ENCODE assay signal across 8 cellular contexts in the genomic region with DNA sequence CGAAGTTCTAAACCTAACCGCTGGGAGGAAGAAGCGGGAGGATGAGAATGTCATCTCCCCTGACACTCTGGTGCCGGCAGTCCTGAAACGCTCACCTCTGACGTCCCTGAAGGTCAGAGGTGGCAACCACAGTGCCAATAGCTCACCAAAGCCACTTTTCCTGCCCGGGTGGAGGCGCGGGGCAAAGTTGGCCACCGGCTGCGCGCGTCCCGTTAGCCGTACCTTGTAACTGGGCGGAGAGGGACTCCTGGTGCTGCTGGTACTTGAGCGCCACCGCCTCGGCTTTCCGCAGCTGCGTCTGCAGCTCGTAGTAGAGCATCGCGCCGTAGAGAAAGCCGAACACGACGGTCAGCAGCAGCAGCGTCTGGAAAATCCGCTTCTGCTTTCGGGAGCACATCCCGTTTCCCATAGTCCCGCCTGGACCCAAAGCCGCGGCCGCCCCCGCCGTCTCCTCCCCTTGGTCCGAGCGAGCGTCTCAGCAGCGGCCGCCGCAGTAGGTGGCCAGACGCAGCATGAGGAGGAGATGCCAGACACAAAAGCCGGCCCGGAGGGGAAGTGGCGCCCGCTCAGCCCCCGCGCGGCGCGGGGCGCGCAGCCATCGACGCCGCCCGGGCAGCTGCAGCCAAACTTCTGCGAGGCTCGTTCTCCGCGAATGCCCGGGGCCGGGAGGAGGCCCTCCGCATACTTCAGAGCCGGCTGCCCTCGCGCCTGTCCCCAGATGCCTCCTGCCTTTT. TPM values are rescaled to one million over a fixed set of nuclear protein-coding genes. Genes with fewer than 3 reads are reported as not detected.
A peak's percentile ranks its signal among the peaks of the same experiment; 100 is the strongest.
DNase-seq lines count a peak whose midpoint lies in the region; ATAC-seq and TF ChIP-seq lines count a peak whose summit lies in the region.

No MANE protein-coding gene starts in this region.

- H3K9me3 ChIP-seq in OCI-LY7 (ENCODE audit: low read length) = no peaks in the 10 kb centered on the region

- peaks cover 26% of the 10 kb centered on the region for H3K27me3 Mint-ChIP-seq in activated naive CD8-positive, alpha-beta T cell treated with anti-CD3 and anti-CD28 coated beads, Interleukin-2, amount 10 ng/mL, durations not matched to agents 7 days and 5 days
- H3K27me3 Mint-ChIP-seq in osteocyte (ENCODE audit: unreplicated experiment) = no peaks in the 10 kb centered on the region

- peak; percentile 33 for ATAC-seq in GM19468 (IDR thresholded peaks at IDR 0.05; ENCODE audit: extremely low read depth, unreplicated experiment)
- peak; percentile 4 for ATAC-seq in HG03558 (IDR thresholded peaks at IDR 0.05; ENCODE audit: extremely low read depth, unreplicated experiment)
- peak; percentile 58 for ATAC-seq in activated naive CD8-positive, alpha-beta T cell treated with anti-CD3 and anti-CD28 coated beads, Interleukin-2, amount 10 ng/mL, durations not matched to agents 7 days and 5 days (ENCODE audit: low read depth)
- peak; percentile 50 for ATAC-seq in Right ventricle myocardium superior (ENCODE audit: poor library complexity)

- peak overlapping the region; percentile 80 for H3K4me3 ChIP-seq in OCI-LY7 (ENCODE audit: low read depth, low read length, poor library complexity, severe bottlenecking)

- peaks cover 46% of the 10 kb centered on the region for H3K79me2 ChIP-seq in OCI-LY7 (ENCODE audit: insufficient read depth, low read depth, low read length)

- POLR2A ChIA-PET in OCI-LY7 (lab: Charles Lee) = interaction anchor here (0.8 to 2.8 kb wide), 10 partner anchors 15 to 252 kb away, joined by 3 to 16 read pairs (median 6); no protein-coding TSS in a partner anchor
- POLR2A ChIA-PET in activated naive CD8-positive, alpha-beta T cell treated with anti-CD3 and anti-CD28 coated beads, Interleukin-2, amount 10 ng/mL, durations not matched to agents 7 days and 5 days (lab: Charles Lee) = no interaction called here

- H3K9me2 ChIP-seq in OCI-LY7 (ENCODE audit: insufficient read depth, low read length) = no peaks in the 10 kb centered on the region

- H3K4me1 Mint-ChIP-seq in activated naive CD8-positive, alpha-beta T cell treated with anti-CD3 and anti-CD28 coated beads, Interleukin-2, amount 10 ng/mL, durations not matched to agents 7 days and 5 days = peaks cover 12% of the 10 kb centered on the region
- H3K4me1 Mint-ChIP-seq in osteocyte (ENCODE audit: unreplicated experiment) = peaks cover 36% of the 10 kb centered on the region

- no peaks in the 10 kb centered on the region for H3K36me3 ChIP-seq in OCI-LY7 (ENCODE audit: insufficient read depth, low read length)

- TF ChIP-seq CTCF in OCI-LY7 (conservative IDR thresholded peaks at IDR 0.05; ENCODE audit: low read length) (peak; percentile 50; the same call in 1 of the 2 replicates), osteocyte (IDR thresholded peaks at IDR 0.05) (peak; percentile 28)

- H3K9me3 Mint-ChIP-seq in activated naive CD8-positive, alpha-beta T cell treated with anti-CD3 and anti-CD28 coated beads, Interleukin-2, amount 10 ng/mL, durations not matched to agents 7 days and 5 days = no peaks in the 10 kb centered on the region
- H3K9me3 Mint-ChIP-seq in osteocyte (ENCODE audit: unreplicated experiment) = no peaks in the 10 kb centered on the region

- peak overlapping the region; percentile 91 for H3K4me3 Mint-ChIP-seq in activated naive CD8-positive, alpha-beta T cell treated with anti-CD3 and anti-CD28 coated beads, Interleukin-2, amount 10 ng/mL, durations not matched to agents 7 days and 5 days
- H3K4me3 Mint-ChIP-seq in osteocyte (ENCODE audit: unreplicated experiment) = peak overlapping the region; percentile 91

- peak overlapping the region; percentile 66 for H2AFZ ChIP-seq in OCI-LY7 (ENCODE audit: low read length)

- H3K27ac ChIP-seq in OCI-LY7 (ENCODE audit: low read depth, low read length, poor library complexity, severe bottlenecking) = peak overlapping the region; percentile 84

- peaks cover 24% of the 10 kb centered on the region for H4K20me1 ChIP-seq in OCI-LY7 (ENCODE audit: insufficient read depth, low read length)

- peaks cover 38% of the 10 kb centered on the region for H3K4me1 ChIP-seq in OCI-LY7 (ENCODE audit: insufficient read depth, low read length, poor library complexity, severe bottlenecking)

- H3K27ac Mint-ChIP-seq in activated naive CD8-positive, alpha-beta T cell treated with anti-CD3 and anti-CD28 coated beads, Interleukin-2, amount 10 ng/mL, durations not matched to agents 7 days and 5 days = peak overlapping the region; percentile 58
- H3K27ac Mint-ChIP-seq in osteocyte (ENCODE audit: unreplicated experiment) = peak overlapping the region; percentile 92

- peak overlapping the region; percentile 97 for H3K4me2 ChIP-seq in OCI-LY7 (ENCODE audit: low read length)

- no TSS peak for BruUV-seq in OCI-LY7 (replicated peaks; lab: Mats Ljungman, UMichigan)

- H3K36me3 Mint-ChIP-seq in activated naive CD8-positive, alpha-beta T cell treated with anti-CD3 and anti-CD28 coated beads, Interleukin-2, amount 10 ng/mL, durations not matched to agents 7 days and 5 days = no peaks in the 10 kb centered on the region
- H3K36me3 Mint-ChIP-seq in osteocyte (ENCODE audit: unreplicated experiment) = no peaks in the 10 kb centered on the region

- CTCF ChIA-PET in OCI-LY7 (lab: Charles Lee; ENCODE audit: unreplicated experiment) = interaction anchor here (0.6 to 1.3 kb wide), 2 partner anchors 71 to 112 kb away, joined by 3 to 6 read pairs; no protein-coding TSS in a partner anchor

- DNase-seq in EH (ENCODE audit: low read depth) = peak; percentile 81
- peak; percentile 89 for DNase-seq in OCI-LY7 (ENCODE audit: low spot score)
- peak; percentile 58 for DNase-seq in activated naive CD8-positive, alpha-beta T cell treated with anti-CD3 and anti-CD28 coated beads, Interleukin-2, amount 10 ng/mL, durations not matched to agents 7 days and 5 days
- peak; percentile 81 for DNase-seq in Right ventricle myocardium superior
- DNase-seq in osteocyte (ENCODE audit: extremely low spot score, unreplicated experiment) = peak; percentile 85
- DNase-seq in NCI-H128 (lab: John Stamatoyannopoulos, UW; ENCODE audit: unreplicated experiment) = no peak

- intact Hi-C loops in OCI-LY7 (cut with micrococcal nuclease; ENCODE audit: unreplicated experiment) (loop anchor here (1.0 to 10.0 kb wide), 6 partner anchors 48 to 1850 kb away; a partner anchor contains a TSS), Right ventricle myocardium superior (cut with DNase I) (loop anchor here (5.0 to 10.0 kb wide), 2 partner anchors 48 to 70 kb away; no protein-coding TSS in a partner anchor)

RNA-seq across cellular contexts. Expression of a gene that starts 0.7 kb away (rescaled TPM):
- total RNA-seq in OCI-LY7 (2014; rRNA removed; shearing (Covaris generic)) = 31.2 and 42.6 TPM in 2 replicates
- total RNA-seq in OCI-LY7 (2022) (42.8 and 46.6 TPM in 2 replicates), Right ventricle myocardium superior (52.6 TPM), osteocyte (39.7 and 40.5 TPM in 2 replicates)
- total RNA-seq in activated naive CD8-positive, alpha-beta T cell treated with anti-CD3 and anti-CD28 coated beads, Interleukin-2, amount 10 ng/mL, durations not matched to agents 7 days and 5 days = 1 to 10 TPM; 3.1 to 3.2 TPM

Comparison
In these comparisons a context has a peak if more than half of its experiments do, and no peak if none do; other contexts are left out.
1. ATAC-seq: peak in every context shown above with its lines; median percentile 58 in activated naive CD8-positive, alpha-beta T cell treated with anti-CD3 and anti-CD28 coated beads, Interleukin-2, amount 10 ng/mL, durations not matched to agents 7 days and 5 days; 50 in Right ventricle myocardium superior; 33 in GM19468; 4 in HG03558.